ENCODE assay signal across 12 cellular contexts in genomic region chr19:45421953-45422498, GRCh38. TPM values are rescaled to one million over a fixed set of nuclear protein-coding genes. Genes with fewer than 3 reads are reported as not detected.
A peak's percentile ranks its signal among the peaks of the same experiment; 100 is the strongest.
DNase-seq lines count a peak whose midpoint lies in the region; ATAC-seq and TF ChIP-seq lines count a peak whose summit lies in the region.
"Had no signal": no experiment of that assay in that cellular context is flagged by ENCODE, and none has a peak within 500 bp of the region (broad histone marks: within the 10 kb centered on the region; RNA-seq: fewer than 3 reads in every experiment).

No MANE protein-coding gene starts in this region.

- no peaks in the 10 kb centered on the region for H3K9me2 ChIP-seq in GM23248 (ENCODE audit: insufficient read depth)

- no peaks in the 10 kb centered on the region for H3K27me3 Mint-ChIP-seq in activated T-helper 17 cell treated with anti-CD3 and anti-CD28 coated beads, Interleukin-2, amount 50 U/mL, for 72 hours
- no peaks in the 10 kb centered on the region for H3K27me3 Mint-ChIP-seq in memory B cell

- in situ Hi-C loops in GM23248 (cut with MboI) (no loop called here), ACHN (cut with HindIII; ENCODE audit: low pct_ligation_motif_present, low pct_unique_long_range_greater_than_20kb, low sequenced_read_pairs) (no loop called here)

- TF ChIP-seq CTCF in lower lobe of right lung (IDR thresholded peaks at IDR 0.05), result no peak

- H3K27me3 ChIP-seq in BLaER1 treated with 17β-estradiol and CSF1 and Interleukin-3, amounts not matched to agents 10 nM and 100 nM, result no peaks in the 10 kb centered on the region
- H3K27me3 ChIP-seq in GM23248 (replicated peaks; ENCODE audit: insufficient read depth), result no peaks in the 10 kb centered on the region
- H3K27me3 ChIP-seq in lower lobe of right lung (ENCODE audit: low read depth), result no peaks in the 10 kb centered on the region
- H3K27me3 ChIP-seq: dorsolateral prefrontal cortex, right atrium auricular region had no signal

- peak overlapping the region; percentile 9 for H3K4me3 Mint-ChIP-seq in activated T-helper 17 cell treated with anti-CD3 and anti-CD28 coated beads, Interleukin-2, amount 50 U/mL, for 72 hours
- peak overlapping the region; percentile 25 for H3K4me3 Mint-ChIP-seq in memory B cell

- H3K27ac ChIP-seq in BLaER1 treated with 17β-estradiol and CSF1 and Interleukin-3, amounts not matched to agents 10 nM and 100 nM, result peak overlapping the region in 9 of 11 experiments; percentile 30 to 92 (median 52); a peak in 16 of 22 replicates
- no peak overlapping the region for H3K27ac ChIP-seq in GM23248
- no peak overlapping the region for H3K27ac ChIP-seq in lower lobe of right lung

- H3K4me1 Mint-ChIP-seq in activated T-helper 17 cell treated with anti-CD3 and anti-CD28 coated beads, Interleukin-2, amount 50 U/mL, for 72 hours, result peaks cover 13% of the 10 kb centered on the region
- peaks cover 50% of the 10 kb centered on the region for H3K4me1 Mint-ChIP-seq in memory B cell

- H3F3A ChIP-seq in GM23248 (ENCODE audit: insufficient read depth), result peaks cover 16% of the 10 kb centered on the region

- peak overlapping the region in 6 of 10 experiments; percentile 72 to 77 (median 74); a peak in 9 of 20 replicates for H3K4me3 ChIP-seq in BLaER1 treated with 17β-estradiol and CSF1 and Interleukin-3, amounts not matched to agents 10 nM and 100 nM
- H3K4me3 ChIP-seq in GM23248 (peak overlapping the region; percentile 84), lower lobe of right lung (no peak overlapping the region)

- 55 to 56% methylated on average over 6 of the region's 6 CpGs for WGBS in GM23248 (ENCODE audit: low coverage in 1 of 2, low lambda C conversion rate in 2 of 2, missing lambda C conversion rate in 2 of 2), 2 experiments

- no peak for ATAC-seq in activated T-helper 17 cell treated with anti-CD3 and anti-CD28 coated beads, Interleukin-2, amount 50 U/mL, for 72 hours (replicated peaks)
- ATAC-seq in memory B cell (ENCODE audit: low read depth), result no peak
- no peak for ATAC-seq in GM18867 (IDR thresholded peaks at IDR 0.05; ENCODE audit: unreplicated experiment)
- ATAC-seq in lower lobe of right lung, result no peak
- no peak for ATAC-seq in GM18858 (IDR thresholded peaks at IDR 0.05; ENCODE audit: unreplicated experiment)

- peaks cover 81 to 100% (median 94%) of the 10 kb centered on the region in 10 experiments for H3K4me1 ChIP-seq in BLaER1 treated with 17β-estradiol and CSF1 and Interleukin-3, amounts not matched to agents 10 nM and 100 nM
- H3K4me1 ChIP-seq in GM23248 (ENCODE audit: insufficient read depth) (peaks cover 30% of the 10 kb centered on the region), lower lobe of right lung (peaks cover 43% of the 10 kb centered on the region)

- DNase-seq in GM23248 (no peak), memory B cell (ENCODE audit: low spot score in 2 of 2) (no peak), lower lobe of right lung (no peak), ACHN (no peak)
- DNase-seq: dorsolateral prefrontal cortex, hippocampal formation, NCI-H146 had no signal

- H3K27ac Mint-ChIP-seq in activated T-helper 17 cell treated with anti-CD3 and anti-CD28 coated beads, Interleukin-2, amount 50 U/mL, for 72 hours, result peak overlapping the region; percentile 60
- H3K27ac Mint-ChIP-seq in memory B cell, result peak overlapping the region; percentile 76

- H2AFZ ChIP-seq in GM23248, result no peak overlapping the region

- peaks cover 12 to 27% (median 23%) of the 10 kb centered on the region in 11 experiments; a peak in 20 of 22 replicates for H3K36me3 ChIP-seq in BLaER1 treated with 17β-estradiol and CSF1 and Interleukin-3, amounts not matched to agents 10 nM and 100 nM
- H3K36me3 ChIP-seq in GM23248 (ENCODE audit: low read depth), result peaks cover 12% of the 10 kb centered on the region; the same call in 1 of the 2 replicates
- H3K36me3 ChIP-seq in lower lobe of right lung, result peaks cover 40% of the 10 kb centered on the region

- H3K36me3 Mint-ChIP-seq in activated T-helper 17 cell treated with anti-CD3 and anti-CD28 coated beads, Interleukin-2, amount 50 U/mL, for 72 hours (ENCODE audit: low read depth), result peaks cover 30% of the 10 kb centered on the region
- H3K36me3 Mint-ChIP-seq in memory B cell, result peaks cover 15% of the 10 kb centered on the region

- H3K4me2 ChIP-seq in BLaER1 treated with 17β-estradiol and CSF1 and Interleukin-3, amounts not matched to agents 10 nM and 100 nM, result peak overlapping the region; percentile 96 to 100 (median 99)
- peak overlapping the region; percentile 69 for H3K4me2 ChIP-seq in GM23248 (ENCODE audit: unreplicated experiment)

- intact Hi-C loops in lower lobe of right lung (cut with DNase I), result no loop called here

- no peaks in the 10 kb centered on the region for H3K9me3 ChIP-seq in BLaER1 treated with 17β-estradiol and CSF1 and Interleukin-3, amounts not matched to agents 10 nM and 100 nM (replicated peaks in 1 of 11)
- H3K9me3 ChIP-seq in GM23248 (ENCODE audit: low read depth), result no peaks in the 10 kb centered on the region
- no peaks in the 10 kb centered on the region for H3K9me3 ChIP-seq in lower lobe of right lung
- H3K9me3 ChIP-seq: right atrium auricular region had no signal

- H3K9me3 Mint-ChIP-seq in activated T-helper 17 cell treated with anti-CD3 and anti-CD28 coated beads, Interleukin-2, amount 50 U/mL, for 72 hours, result no peaks in the 10 kb centered on the region
- no peaks in the 10 kb centered on the region for H3K9me3 Mint-ChIP-seq in memory B cell

- H4K20me1 ChIP-seq in BLaER1 treated with 17β-estradiol and CSF1 and Interleukin-3, amounts not matched to agents 10 nM and 100 nM, result peaks cover 0 to 29% (median 7%) of the 10 kb centered on the region in 11 experiments; a peak in 15 of 22 replicates
- no peaks in the 10 kb centered on the region for H4K20me1 ChIP-seq in GM23248 (ENCODE audit: insufficient read depth)

- H3K79me2 ChIP-seq in GM23248 (ENCODE audit: insufficient read depth), result peaks cover 21% of the 10 kb centered on the region

- H3K9ac ChIP-seq in BLaER1 treated with 17β-estradiol and CSF1 and Interleukin-3, amounts not matched to agents 10 nM and 100 nM, result peak overlapping the region in 10 of 11 experiments; percentile 16 to 88 (median 84); a peak in 16 of 22 replicates
- H3K9ac ChIP-seq in GM23248, result 0 out of 2 replicates have a peak overlapping the region, but pooled peaks have one; percentile 4

RNA-seq across cellular contexts. Expression of gene ERCC1, which starts 1.7 kb away (rescaled TPM):
- total RNA-seq in GM23248 (2014; rRNA removed; shearing (Covaris generic)), result 63.0 and 79.8 TPM in 2 replicates
- 89.0 and 90.9 TPM in 2 replicates for polyA plus RNA-seq in GM23248 (2016; fragmentation: Nextera tagmentation; extraction: Ambion mirVana)
- 10 to 100 TPM; 27.6 to 33.2 TPM for total RNA-seq in activated T-helper 17 cell treated with anti-CD3 and anti-CD28 coated beads, Interleukin-2, amount 50 U/mL, for 72 hours
- 41.6 TPM for total RNA-seq in lower lobe of right lung

RNA-seq across cellular contexts. Expression of gene POLR1G, which starts 15.6 kb away (rescaled TPM):
- 3.9 and 8.8 TPM in 2 replicates for total RNA-seq in GM23248 (2014; rRNA removed; shearing (Covaris generic))
- 7.2 and 10.8 TPM in 2 replicates for polyA plus RNA-seq in GM23248 (2016; fragmentation: Nextera tagmentation; extraction: Ambion mirVana)
- 10 to 100 TPM; 11.2 to 23.6 TPM for total RNA-seq in activated T-helper 17 cell treated with anti-CD3 and anti-CD28 coated beads, Interleukin-2, amount 50 U/mL, for 72 hours
- total RNA-seq in lower lobe of right lung, result 4.5 TPM

RNA-seq across cellular contexts. Expression of gene PPP1R13L, which starts 17.2 kb away (rescaled TPM):
- 3.9 and 36.5 TPM in 2 replicates for total RNA-seq in GM23248 (2014; rRNA removed; shearing (Covaris generic))
- 6.2 and 6.4 TPM in 2 replicates for polyA plus RNA-seq in GM23248 (2016; fragmentation: Nextera tagmentation; extraction: Ambion mirVana)
- total RNA-seq in activated T-helper 17 cell treated with anti-CD3 and anti-CD28 coated beads, Interleukin-2, amount 50 U/mL, for 72 hours, result 10 to 100 TPM; 21.0 to 66.8 TPM
- total RNA-seq in lower lobe of right lung, result 43.8 TPM

RNA-seq across cellular contexts. Expression of gene FOSB, which starts 45.8 kb away (rescaled TPM):
- total RNA-seq in GM23248 (2014; rRNA removed; shearing (Covaris generic)), result 11.9 and 16.1 TPM in 2 replicates
- polyA plus RNA-seq in GM23248 (2016; fragmentation: Nextera tagmentation; extraction: Ambion mirVana), result 4.8 and 8.3 TPM in 2 replicates
- total RNA-seq in activated T-helper 17 cell treated with anti-CD3 and anti-CD28 coated beads, Interleukin-2, amount 50 U/mL, for 72 hours, result 10 to 100 TPM; 20.7 to 39.2 TPM
- total RNA-seq in lower lobe of right lung, result 18.0 TPM

RNA-seq across cellular contexts. Expression of gene ERCC2, which starts 51.7 kb away (rescaled TPM):
- total RNA-seq in GM23248 (2014; rRNA removed; shearing (Covaris generic)), result 29.8 and 32.3 TPM in 2 replicates
- polyA plus RNA-seq in GM23248 (2016; fragmentation: Nextera tagmentation; extraction: Ambion mirVana), result 13.7 TPM in 2 replicates
- total RNA-seq in activated T-helper 17 cell treated with anti-CD3 and anti-CD28 coated beads, Interleukin-2, amount 50 U/mL, for 72 hours, result 10 to 100 TPM; 15.9 to 31.6 TPM
- total RNA-seq in lower lobe of right lung, result 14.0 TPM

Comparison
In these comparisons a context has a peak if more than half of its experiments do, and no peak if none do; other contexts are left out.
1. H3K27ac ChIP-seq: peak in BLaER1 treated with 17β-estradiol and CSF1 and Interleukin-3, amounts not matched to agents 10 nM and 100 nM (9 of 11); none in GM23248 (single experiment) and lower lobe of right lung (single experiment).